ENCODE assay signal across 8 cellular contexts in genomic region chr17:78751000-78751399, GRCh38. TPM values are rescaled to one million over a fixed set of nuclear protein-coding genes. Genes with fewer than 3 reads are reported as not detected.
DNase-seq lines count a peak whose midpoint lies in the region; ATAC-seq and TF ChIP-seq lines count a peak whose summit lies in the region.
"Not testable (repeated sequence)": the region's sequence is repeated elsewhere in the genome, so short reads cannot be mapped to it uniquely, and the experiment has no call there.

No MANE protein-coding gene starts in this region.

- not testable (repeated sequence) for ATAC-seq in central memory CD8-positive, alpha-beta T cell (replicated peaks; ENCODE audit: extremely low read depth, poor library complexity, severe bottlenecking); right lobe of liver

- not testable (repeated sequence) for H3K27me3 Mint-ChIP-seq in CD8-positive, alpha-beta memory T cell; T-helper 1 cell treated with Interleukin-12 subunit alpha and Interleukin-12 subunit beta and Interleukin-4 antibody, amounts not matched to agents 30 μg/mL and 1 μg/mL, for 36 hours (ENCODE audit: low read depth); activated CD4-positive, alpha-beta memory T cell treated with anti-CD3 and anti-CD28 coated beads, Interleukin-2, amount 10 ng/mL, durations not matched to agents 7 days and 5 days; activated T-helper 2 cell treated with anti-CD3 and anti-CD28 coated beads, Interferon-gamma antibody, Interleukin-2, Interleukin-4, amounts not matched to agents 10 μg/mL and 5 μg/mL and 100 μg/mL, durations not matched to agents 14 hours and 24 hours and 36 hours (ENCODE audit: low read depth); central memory CD8-positive, alpha-beta T cell; nephron progenitor cell (ENCODE audit: low read depth, poor library complexity)

- H3K36me3 Mint-ChIP-seq in CD8-positive, alpha-beta memory T cell, result peaks cover 0 to 13% (median 5%) of the 10 kb centered on the region in 3 donors
- peaks cover 22% of the 10 kb centered on the region for H3K36me3 Mint-ChIP-seq in T-helper 1 cell treated with Interleukin-12 subunit alpha and Interleukin-12 subunit beta and Interleukin-4 antibody, amounts not matched to agents 30 μg/mL and 1 μg/mL, for 36 hours (ENCODE audit: low read depth)
- peaks cover 44% of the 10 kb centered on the region for H3K36me3 Mint-ChIP-seq in activated CD4-positive, alpha-beta memory T cell treated with anti-CD3 and anti-CD28 coated beads, Interleukin-2, amount 10 ng/mL, durations not matched to agents 7 days and 5 days (ENCODE audit: low read depth)
- H3K36me3 Mint-ChIP-seq in activated T-helper 2 cell treated with anti-CD3 and anti-CD28 coated beads, Interferon-gamma antibody, Interleukin-2, Interleukin-4, amounts not matched to agents 10 μg/mL and 5 μg/mL and 100 μg/mL, durations not matched to agents 14 hours and 24 hours and 36 hours (ENCODE audit: low read depth), result peaks cover 18% of the 10 kb centered on the region
- peaks cover 28% of the 10 kb centered on the region for H3K36me3 Mint-ChIP-seq in central memory CD8-positive, alpha-beta T cell (ENCODE audit: insufficient read depth)
- H3K36me3 Mint-ChIP-seq in nephron progenitor cell (ENCODE audit: low read depth), result not testable (repeated sequence)

- peak overlapping the region; percentile 66 to 98 (median 90) for H3K27ac Mint-ChIP-seq in CD8-positive, alpha-beta memory T cell
- peak overlapping the region; percentile 85 for H3K27ac Mint-ChIP-seq in T-helper 1 cell treated with Interleukin-12 subunit alpha and Interleukin-12 subunit beta and Interleukin-4 antibody, amounts not matched to agents 30 μg/mL and 1 μg/mL, for 36 hours
- peak overlapping the region; percentile 91 for H3K27ac Mint-ChIP-seq in activated CD4-positive, alpha-beta memory T cell treated with anti-CD3 and anti-CD28 coated beads, Interleukin-2, amount 10 ng/mL, durations not matched to agents 7 days and 5 days
- H3K27ac Mint-ChIP-seq in activated T-helper 2 cell treated with anti-CD3 and anti-CD28 coated beads, Interferon-gamma antibody, Interleukin-2, Interleukin-4, amounts not matched to agents 10 μg/mL and 5 μg/mL and 100 μg/mL, durations not matched to agents 14 hours and 24 hours and 36 hours, result peak overlapping the region; percentile 70
- H3K27ac Mint-ChIP-seq in central memory CD8-positive, alpha-beta T cell (ENCODE audit: low read depth), result peak overlapping the region; percentile 77
- H3K27ac Mint-ChIP-seq in nephron progenitor cell, result peak overlapping the region; percentile 57

- H3K4me1 Mint-ChIP-seq in CD8-positive, alpha-beta memory T cell, result peaks cover 85 to 97% (median 95%) of the 10 kb centered on the region in 3 donors
- H3K4me1 Mint-ChIP-seq in T-helper 1 cell treated with Interleukin-12 subunit alpha and Interleukin-12 subunit beta and Interleukin-4 antibody, amounts not matched to agents 30 μg/mL and 1 μg/mL, for 36 hours (ENCODE audit: low read depth), result peaks cover 76% of the 10 kb centered on the region
- H3K4me1 Mint-ChIP-seq in activated CD4-positive, alpha-beta memory T cell treated with anti-CD3 and anti-CD28 coated beads, Interleukin-2, amount 10 ng/mL, durations not matched to agents 7 days and 5 days, result peaks cover 87% of the 10 kb centered on the region
- H3K4me1 Mint-ChIP-seq in activated T-helper 2 cell treated with anti-CD3 and anti-CD28 coated beads, Interferon-gamma antibody, Interleukin-2, Interleukin-4, amounts not matched to agents 10 μg/mL and 5 μg/mL and 100 μg/mL, durations not matched to agents 14 hours and 24 hours and 36 hours (ENCODE audit: low read depth), result peaks cover 68% of the 10 kb centered on the region
- H3K4me1 Mint-ChIP-seq in central memory CD8-positive, alpha-beta T cell, result peaks cover 81% of the 10 kb centered on the region
- H3K4me1 Mint-ChIP-seq in nephron progenitor cell, result peaks cover 24% of the 10 kb centered on the region

- CTCF ChIA-PET in CD8-positive, alpha-beta memory T cell (lab: Charles Lee), result not testable (repeated sequence)
- CTCF ChIA-PET in activated CD4-positive, alpha-beta memory T cell treated with anti-CD3 and anti-CD28 coated beads, Interleukin-2, amount 10 ng/mL, durations not matched to agents 7 days and 5 days (lab: Charles Lee), result interaction anchor here (0.8 to 5.8 kb wide), 5 partner anchors 8 to 25 kb away, joined by 3 to 40 read pairs (median 4); no protein-coding TSS in a partner anchor

- DNase-seq in CD8-positive, alpha-beta memory T cell; activated CD4-positive, alpha-beta memory T cell treated with anti-CD3 and anti-CD28 coated beads, Interleukin-2, amount 10 ng/mL, durations not matched to agents 7 days and 5 days; activated T-helper 2 cell treated with anti-CD3 and anti-CD28 coated beads, Interferon-gamma antibody, Interleukin-2, Interleukin-4, amounts not matched to agents 10 μg/mL and 5 μg/mL and 100 μg/mL, durations not matched to agents 14 hours and 24 hours and 36 hours (ENCODE audit: low spot score); central memory CD8-positive, alpha-beta T cell (ENCODE audit: low spot score in 2 of 2); right lobe of liver; nephron progenitor cell: not testable (repeated sequence)
- DNase-seq in ureter (ENCODE audit: low spot score), result peak; percentile 19

- H3K36me3 ChIP-seq in CD8-positive, alpha-beta memory T cell (ENCODE audit: insufficient read depth, low read length); right lobe of liver: not testable (repeated sequence)

- not testable (repeated sequence) for TF ChIP-seq POLR2A in right lobe of liver (IDR thresholded peaks at IDR 0.05)

- not testable (repeated sequence) for TF ChIP-seq CTCF in right lobe of liver (IDR thresholded peaks at IDR 0.05); nephron progenitor cell (IDR thresholded peaks at IDR 0.05)

- H3K4me3 ChIP-seq in CD8-positive, alpha-beta memory T cell (ENCODE audit: low read length); right lobe of liver: not testable (repeated sequence)

- 94% methylated on average over 3 of the region's 5 CpGs for WGBS in right lobe of liver (ENCODE audit: insufficient coverage, low coverage, low lambda C conversion rate, missing lambda C conversion rate)

- intact Hi-C loops in activated T-helper 2 cell treated with anti-CD3 and anti-CD28 coated beads, Interferon-gamma antibody, Interleukin-2, Interleukin-4, amounts not matched to agents 10 μg/mL and 5 μg/mL and 100 μg/mL, durations not matched to agents 14 hours and 24 hours and 36 hours (cut with micrococcal nuclease); right lobe of liver (cut with DNase I): not testable (repeated sequence)

- not testable (repeated sequence) for H3K9me3 ChIP-seq in CD8-positive, alpha-beta memory T cell (ENCODE audit: low read length); right lobe of liver

- peaks cover 93% of the 10 kb centered on the region for H3K4me1 ChIP-seq in CD8-positive, alpha-beta memory T cell (ENCODE audit: insufficient read depth, low read length)
- peaks cover 0 to 63% (median 30%) of the 10 kb centered on the region in 4 donors for H3K4me1 ChIP-seq in right lobe of liver

- not testable (repeated sequence) for H3K27ac ChIP-seq in CD8-positive, alpha-beta memory T cell (ENCODE audit: low read depth, low read length)
- peak overlapping the region; percentile 34 to 72 (median 44) for H3K27ac ChIP-seq in right lobe of liver

- H3K9me3 Mint-ChIP-seq in CD8-positive, alpha-beta memory T cell; T-helper 1 cell treated with Interleukin-12 subunit alpha and Interleukin-12 subunit beta and Interleukin-4 antibody, amounts not matched to agents 30 μg/mL and 1 μg/mL, for 36 hours; activated CD4-positive, alpha-beta memory T cell treated with anti-CD3 and anti-CD28 coated beads, Interleukin-2, amount 10 ng/mL, durations not matched to agents 7 days and 5 days; activated T-helper 2 cell treated with anti-CD3 and anti-CD28 coated beads, Interferon-gamma antibody, Interleukin-2, Interleukin-4, amounts not matched to agents 10 μg/mL and 5 μg/mL and 100 μg/mL, durations not matched to agents 14 hours and 24 hours and 36 hours; central memory CD8-positive, alpha-beta T cell; nephron progenitor cell: not testable (repeated sequence)

- peak overlapping the region in 6 of 7 donors; percentile 25 to 90 (median 66) for H3K4me3 Mint-ChIP-seq in CD8-positive, alpha-beta memory T cell
- not testable (repeated sequence) for H3K4me3 Mint-ChIP-seq in T-helper 1 cell treated with Interleukin-12 subunit alpha and Interleukin-12 subunit beta and Interleukin-4 antibody, amounts not matched to agents 30 μg/mL and 1 μg/mL, for 36 hours; activated T-helper 2 cell treated with anti-CD3 and anti-CD28 coated beads, Interferon-gamma antibody, Interleukin-2, Interleukin-4, amounts not matched to agents 10 μg/mL and 5 μg/mL and 100 μg/mL, durations not matched to agents 14 hours and 24 hours and 36 hours (ENCODE audit: low read depth); nephron progenitor cell
- peak overlapping the region; percentile 11 for H3K4me3 Mint-ChIP-seq in activated CD4-positive, alpha-beta memory T cell treated with anti-CD3 and anti-CD28 coated beads, Interleukin-2, amount 10 ng/mL, durations not matched to agents 7 days and 5 days
- H3K4me3 Mint-ChIP-seq in central memory CD8-positive, alpha-beta T cell, result peak overlapping the region; percentile 54

- POLR2A ChIA-PET in CD8-positive, alpha-beta memory T cell (lab: Charles Lee), result interaction anchor here (0.7 kb wide), 1 partner anchor 34 kb away, joined by 3 read pairs; no protein-coding TSS in a partner anchor
- POLR2A ChIA-PET in activated CD4-positive, alpha-beta memory T cell treated with anti-CD3 and anti-CD28 coated beads, Interleukin-2, amount 10 ng/mL, durations not matched to agents 7 days and 5 days (lab: Charles Lee), result interaction anchor here (0.8 to 31.8 kb wide), 4 partner anchors 9 to 68 kb away, joined by 3 to 861 read pairs (median 44); partner anchors contain the start of gene CYTH1

- not testable (repeated sequence) for H3K27me3 ChIP-seq in CD8-positive, alpha-beta memory T cell (ENCODE audit: insufficient read depth, low read length, poor library complexity, severe bottlenecking); right lobe of liver

RNA-seq across cellular contexts. Expression of gene CYTH1, which starts 31.1 kb away (rescaled TPM):
- total RNA-seq in CD8-positive, alpha-beta memory T cell, result 100 to 1,000 TPM; 115 to 129 TPM
- 279 TPM for polyA plus RNA-seq in CD8-positive, alpha-beta memory T cell
- 100 to 1,000 TPM; 288 to 309 TPM for total RNA-seq in activated CD4-positive, alpha-beta memory T cell treated with anti-CD3 and anti-CD28 coated beads, Interleukin-2, amount 10 ng/mL, durations not matched to agents 7 days and 5 days
- 83.5 and 95.7 TPM in 2 replicates for total RNA-seq in activated T-helper 2 cell treated with anti-CD3 and anti-CD28 coated beads, Interferon-gamma antibody, Interleukin-2, Interleukin-4, amounts not matched to agents 10 μg/mL and 5 μg/mL and 100 μg/mL, durations not matched to agents 14 hours and 24 hours and 36 hours
- 10 to 100 TPM; 14.8 to 46.2 (median 28.8) TPM for total RNA-seq in right lobe of liver
- total RNA-seq in ureter, result 55.6 TPM
